Comparison of ENCODE assay signal across 8 cellular contexts in genomic region chr1:155940531-155940992, GRCh38. TPM values are rescaled to one million over a fixed set of nuclear protein-coding genes. Genes with fewer than 3 reads are reported as not detected.
DNase-seq lines count a peak whose midpoint lies in the region; ATAC-seq and TF ChIP-seq lines count a peak whose summit lies in the region.

No MANE protein-coding gene starts in this region.

- TF ChIP-seq CTCF in CD14-positive monocyte (IDR thresholded peaks at IDR 0.05) (no peak), KMS-11 (conservative IDR thresholded peaks at IDR 0.05; ENCODE audit: low read depth, low read length) (no peak), glutamatergic neuron (IDR thresholded peaks at IDR 0.05; ENCODE audit: partially characterized antibody, unreplicated experiment) (no peak)
- no peak for TF ChIP-seq CTCF in activated CD8-positive, alpha-beta T cell treated with anti-CD3 and anti-CD28 coated beads for 36 hours (IDR thresholded peaks at IDR 0.05)

- peaks cover 65% of the 10 kb centered on the region for H3K4me1 Mint-ChIP-seq in CD14-positive monocyte
- H3K4me1 Mint-ChIP-seq in activated CD8-positive, alpha-beta T cell treated with anti-CD3 and anti-CD28 coated beads for 36 hours (ENCODE audit: low read depth): peaks cover 58% of the 10 kb centered on the region
- H3K4me1 Mint-ChIP-seq in stimulated activated naive B cell treated with anti-CD40 and anti-IgM and Interleukin-4, amounts not matched to agents 10 μg/mL and 1 μg/mL and 100 μg/mL, for 72 hours: peaks cover 55 to 71% of the 10 kb centered on the region in 2 donors
- peaks cover 1% of the 10 kb centered on the region for H3K4me1 Mint-ChIP-seq in glutamatergic neuron (ENCODE audit: low read depth, unreplicated experiment)

- H3K36me3 Mint-ChIP-seq in CD14-positive monocyte (peaks cover 13 to 21% of the 10 kb centered on the region in 2 donors), glutamatergic neuron (ENCODE audit: unreplicated experiment) (no peaks in the 10 kb centered on the region)
- peaks cover 6% of the 10 kb centered on the region for H3K36me3 Mint-ChIP-seq in activated CD8-positive, alpha-beta T cell treated with anti-CD3 and anti-CD28 coated beads for 36 hours (ENCODE audit: low read depth)
- H3K36me3 Mint-ChIP-seq in stimulated activated naive B cell treated with anti-CD40 and anti-IgM and Interleukin-4, amounts not matched to agents 10 μg/mL and 1 μg/mL and 100 μg/mL, for 72 hours: peaks cover 7 to 17% of the 10 kb centered on the region in 2 donors

- peaks cover 3% of the 10 kb centered on the region; the same call in 1 of the 2 replicates for H3K79me2 ChIP-seq in KMS-11 (ENCODE audit: insufficient read depth, low read depth)

- ATAC-seq in activated CD8-positive, alpha-beta T cell treated with anti-CD3 and anti-CD28 coated beads for 36 hours: peak; percentile 22
- ATAC-seq in left cardiac atrium: peak; percentile 70 to 75
- ATAC-seq in stimulated activated naive B cell treated with anti-CD40 and anti-IgM and Interleukin-4, amounts not matched to agents 10 μg/mL and 1 μg/mL and 100 μg/mL, for 72 hours (replicated peaks): peak; percentile 2 to 11
- ATAC-seq in HG02678 (IDR thresholded peaks at IDR 0.05; ENCODE audit: unreplicated experiment): no peak

- CTCF ChIA-PET in activated CD8-positive, alpha-beta T cell treated with anti-CD3 and anti-CD28 coated beads for 36 hours (lab: Charles Lee): interaction anchor here (0.5 to 7.0 kb wide), 4 partner anchors 39 to 189 kb away, joined by 3 to 121 read pairs (median 60); partner anchors contain the start of gene ARHGEF2

- intact Hi-C loops in CD14-positive monocyte (cut with micrococcal nuclease) (no loop called here), left cardiac atrium (cut with DNase I) (loop anchor here in 1 of 2 donors (5.0 kb wide), 1 partner anchor 37 kb away; the partner anchor contains the start of gene ARHGEF2)
- intact Hi-C loops in activated CD8-positive, alpha-beta T cell treated with anti-CD3 and anti-CD28 coated beads for 36 hours (cut with micrococcal nuclease): no loop called here

- H3K27me3 Mint-ChIP-seq in CD14-positive monocyte (ENCODE audit: low read depth in 3 of 3) (peaks cover 0 to 2% (median 0%) of the 10 kb centered on the region in 3 donors), glutamatergic neuron (ENCODE audit: unreplicated experiment) (peaks cover 4% of the 10 kb centered on the region)
- H3K27me3 Mint-ChIP-seq in activated CD8-positive, alpha-beta T cell treated with anti-CD3 and anti-CD28 coated beads for 36 hours: no peaks in the 10 kb centered on the region
- no peaks in the 10 kb centered on the region for H3K27me3 Mint-ChIP-seq in stimulated activated naive B cell treated with anti-CD40 and anti-IgM and Interleukin-4, amounts not matched to agents 10 μg/mL and 1 μg/mL and 100 μg/mL, for 72 hours

- H3K9me3 Mint-ChIP-seq in CD14-positive monocyte (peaks cover 0 to 3% (median 0%) of the 10 kb centered on the region in 7 donors), glutamatergic neuron (ENCODE audit: unreplicated experiment) (peaks cover 2% of the 10 kb centered on the region)
- no peaks in the 10 kb centered on the region for H3K9me3 Mint-ChIP-seq in activated CD8-positive, alpha-beta T cell treated with anti-CD3 and anti-CD28 coated beads for 36 hours
- H3K9me3 Mint-ChIP-seq in stimulated activated naive B cell treated with anti-CD40 and anti-IgM and Interleukin-4, amounts not matched to agents 10 μg/mL and 1 μg/mL and 100 μg/mL, for 72 hours: no peaks in the 10 kb centered on the region

- H3K27ac Mint-ChIP-seq in CD14-positive monocyte (peak overlapping the region; percentile 72 to 91 (median 83)), glutamatergic neuron (ENCODE audit: unreplicated experiment) (no peak overlapping the region)
- peak overlapping the region; percentile 87 for H3K27ac Mint-ChIP-seq in activated CD8-positive, alpha-beta T cell treated with anti-CD3 and anti-CD28 coated beads for 36 hours
- H3K27ac Mint-ChIP-seq in stimulated activated naive B cell treated with anti-CD40 and anti-IgM and Interleukin-4, amounts not matched to agents 10 μg/mL and 1 μg/mL and 100 μg/mL, for 72 hours: peak overlapping the region; percentile 96

- H3K9ac ChIP-seq in KMS-11: peak overlapping the region; percentile 0; the same call in 1 of the 2 replicates

- H3K4me3 Mint-ChIP-seq in CD14-positive monocyte (peak overlapping the region; percentile 37 to 64), glutamatergic neuron (ENCODE audit: unreplicated experiment) (no peak overlapping the region)
- no peak overlapping the region for H3K4me3 Mint-ChIP-seq in activated CD8-positive, alpha-beta T cell treated with anti-CD3 and anti-CD28 coated beads for 36 hours
- H3K4me3 Mint-ChIP-seq in stimulated activated naive B cell treated with anti-CD40 and anti-IgM and Interleukin-4, amounts not matched to agents 10 μg/mL and 1 μg/mL and 100 μg/mL, for 72 hours: peak overlapping the region; percentile 24 to 50

- no peaks in the 10 kb centered on the region for H3K36me3 ChIP-seq in KMS-11 (ENCODE audit: insufficient read depth)

- POLR2A ChIA-PET in activated CD8-positive, alpha-beta T cell treated with anti-CD3 and anti-CD28 coated beads for 36 hours (lab: Charles Lee): interaction anchor here (0.9 to 10.2 kb wide), 8 partner anchors 11 to 273 kb away, joined by 3 to 128 read pairs (median 4); partner anchors contain the start of gene ARHGEF2

- H3K4me3 ChIP-seq in KMS-11 (IDR thresholded peaks at IDR 0.05; ENCODE audit: insufficient read depth, low read depth, low read length): peak overlapping the region; percentile 9

- H3K4me2 ChIP-seq in KMS-11: peak overlapping the region; percentile 83

- no peaks in the 10 kb centered on the region for H4K20me1 ChIP-seq in KMS-11 (ENCODE audit: insufficient read depth)

- no peaks in the 10 kb centered on the region for H3K27me3 ChIP-seq in KMS-11 (ENCODE audit: insufficient read depth, low read depth)

- H3K4me1 ChIP-seq in KMS-11 (ENCODE audit: low read depth, poor library complexity, severe bottlenecking): peaks cover 82% of the 10 kb centered on the region

- no peak for DNase-seq in CD14-positive monocyte (ENCODE audit: low spot score)
- DNase-seq in activated CD8-positive, alpha-beta T cell treated with anti-CD3 and anti-CD28 coated beads for 36 hours: no peak
- DNase-seq in left cardiac atrium: peak; percentile 56
- DNase-seq in stimulated activated naive B cell treated with anti-CD40 and anti-IgM and Interleukin-4, amounts not matched to agents 10 μg/mL and 1 μg/mL and 100 μg/mL, for 72 hours: no peak
- DNase-seq in glutamatergic neuron: no peak
- DNase-seq in NCI-H345 (lab: John Stamatoyannopoulos, UW): no peak

- peak overlapping the region; percentile 44 for H3K27ac ChIP-seq in KMS-11

- H2AFZ ChIP-seq in KMS-11 (ENCODE audit: low read depth): no peak overlapping the region

RNA-seq across cellular contexts. Expression of gene RXFP4, which starts 0.9 kb away (rescaled TPM):
- not detected for polyA plus RNA-seq in CD14-positive monocyte
- total RNA-seq in activated CD8-positive, alpha-beta T cell treated with anti-CD3 and anti-CD28 coated beads for 36 hours: not detected
- not detected for total RNA-seq in left cardiac atrium
- not detected for total RNA-seq in glutamatergic neuron (ENCODE audit: unreplicated experiment)

RNA-seq across cellular contexts. Expression of gene KHDC4, which starts 6.3 kb away (rescaled TPM):
- 1 to 10 TPM; 3.4 to 3.5 TPM for polyA plus RNA-seq in CD14-positive monocyte
- total RNA-seq in activated CD8-positive, alpha-beta T cell treated with anti-CD3 and anti-CD28 coated beads for 36 hours: 10 to 100 TPM; 68.1 to 71.3 TPM
- total RNA-seq in left cardiac atrium: 10 to 100 TPM; 21.0 to 27.8 TPM
- total RNA-seq in glutamatergic neuron (ENCODE audit: unreplicated experiment): 51.8 TPM

RNA-seq across cellular contexts. Expression of gene RIT1, which starts 29.4 kb away (rescaled TPM):
- 10 to 100 TPM; 57.2 to 69.6 TPM for polyA plus RNA-seq in CD14-positive monocyte
- total RNA-seq in activated CD8-positive, alpha-beta T cell treated with anti-CD3 and anti-CD28 coated beads for 36 hours: 10 to 100 TPM; 21.6 to 24.1 TPM
- total RNA-seq in left cardiac atrium (10 to 100 TPM; 23.1 to 26.1 TPM), glutamatergic neuron (ENCODE audit: unreplicated experiment) (35.9 TPM)

RNA-seq across cellular contexts. Expression of gene ARHGEF2, which starts 37.8 kb away (rescaled TPM):
- 10 to 100 TPM; 15.4 to 18.6 TPM for polyA plus RNA-seq in CD14-positive monocyte
- total RNA-seq in activated CD8-positive, alpha-beta T cell treated with anti-CD3 and anti-CD28 coated beads for 36 hours: 100 to 1,000 TPM; 147 to 150 TPM
- total RNA-seq in left cardiac atrium (10 to 100 TPM; 63.4 to 70.8 TPM), glutamatergic neuron (ENCODE audit: unreplicated experiment) (222 TPM)

Comparison
In these comparisons a context has a peak if more than half of its experiments do, and no peak if none do; other contexts are left out.
1. H3K4me3 Mint-ChIP-seq: peak in CD14-positive monocyte (2 of 2) and stimulated activated naive B cell treated with anti-CD40 and anti-IgM and Interleukin-4, amounts not matched to agents 10 μg/mL and 1 μg/mL and 100 μg/mL, for 72 hours (2 of 2); none in activated CD8-positive, alpha-beta T cell treated with anti-CD3 and anti-CD28 coated beads for 36 hours (single experiment) and glutamatergic neuron (single experiment).